Comparison of ENCODE assay signal across 12 cellular contexts in genomic region chr4:76545161-76545884, GRCh38.
A peak's percentile ranks its signal among the peaks of the same experiment; 100 is the strongest.
DNase-seq lines count a peak whose midpoint lies in the region; ATAC-seq, FAIRE-seq and TF ChIP-seq lines count a peak whose summit lies in the region.
"Had no signal": no experiment of that assay in that cellular context is flagged by ENCODE, and none has a peak within 500 bp of the region (broad histone marks: within the 10 kb centered on the region; RNA-seq: fewer than 3 reads in every experiment).

No MANE protein-coding gene starts in this region.

- no peaks in the 10 kb centered on the region for H3K9me3 ChIP-seq in naive thymus-derived CD4-positive, alpha-beta T cell (ENCODE audit: control insufficient read depth in 2 of 3, low read length in 3 of 3)
- H3K9me3 ChIP-seq: right atrium auricular region had no signal

- no peak for TF ChIP-seq CTCF in activated B cell treated with CpG ODN at 0.5 μM for 24 hours (IDR thresholded peaks at IDR 0.05)

- CTCF ChIA-PET in activated B cell treated with CpG ODN at 0.5 μM for 24 hours (lab: Charles Lee) = no interaction called here
- CTCF ChIA-PET in naive thymus-derived CD4-positive, alpha-beta T cell (lab: Charles Lee) = interaction anchor here (0.6 kb wide), 1 partner anchor 29 kb away, joined by 3 read pairs; no protein-coding TSS in a partner anchor

- FAIRE-seq in frontal cortex (lab: Jason Lieb, UNC) = no peak

- peaks cover 12% of the 10 kb centered on the region for H3K4me1 Mint-ChIP-seq in activated B cell treated with CpG ODN at 0.5 μM for 24 hours
- peaks cover 9 to 20% (median 13%) of the 10 kb centered on the region in 7 donors for H3K4me1 Mint-ChIP-seq in naive thymus-derived CD4-positive, alpha-beta T cell

- intact Hi-C loops in activated B cell treated with CpG ODN at 0.5 μM for 24 hours (cut with micrococcal nuclease) = no loop called here
- intact Hi-C loops in naive thymus-derived CD4-positive, alpha-beta T cell (cut with micrococcal nuclease) = no loop called here

- H3K4me3 Mint-ChIP-seq in activated B cell treated with CpG ODN at 0.5 μM for 24 hours = no peak overlapping the region
- peak overlapping the region in 5 of 10 donors; percentile 4 to 28 (median 22) for H3K4me3 Mint-ChIP-seq in naive thymus-derived CD4-positive, alpha-beta T cell
- H3K4me3 Mint-ChIP-seq: central memory CD8-positive, alpha-beta T cell; GM23338 had no signal

- no peaks in the 10 kb centered on the region for H3K27me3 ChIP-seq in naive thymus-derived CD4-positive, alpha-beta T cell (ENCODE audit: control insufficient read depth in 2 of 2, insufficient read depth in 2 of 2, low read length in 2 of 2)
- H3K27me3 ChIP-seq: right atrium auricular region had no signal

- DNase-seq in ELR (ENCODE audit: low read depth) (peak; percentile 50), KBM-7 (peak; percentile 57), activated B cell treated with CpG ODN at 0.5 μM for 24 hours (no peak), C1 segment of cervical spinal cord (lab: John Stamatoyannopoulos, UW) (no peak), frontal cortex (ENCODE audit: low spot score in 2 of 2) (no peak), GM03348 (ENCODE audit: low spot score) (no peak)
- DNase-seq in naive thymus-derived CD4-positive, alpha-beta T cell = peak in 1 of 9 donors; percentile 0

- in situ Hi-C loops in KBM-7 (cut with MboI; ENCODE audit: low pct_unique_long_range_greater_than_20kb, low sequenced_read_pairs) = no loop called here

- H3K4me3 ChIP-seq in naive thymus-derived CD4-positive, alpha-beta T cell (ENCODE audit: low read length) = no peak overlapping the region
- H3K4me3 ChIP-seq: GM23338, right atrium auricular region had no signal

- H3K27ac ChIP-seq in naive thymus-derived CD4-positive, alpha-beta T cell (ENCODE audit: low read depth, low read length) = no peak overlapping the region
- H3K27ac ChIP-seq: right atrium auricular region, RWPE1 had no signal

- POLR2A ChIA-PET in activated B cell treated with CpG ODN at 0.5 μM for 24 hours (lab: Charles Lee) = no interaction called here
- POLR2A ChIA-PET in naive thymus-derived CD4-positive, alpha-beta T cell (lab: Charles Lee) = no interaction called here

- H3K9me3 Mint-ChIP-seq in activated B cell treated with CpG ODN at 0.5 μM for 24 hours = no peaks in the 10 kb centered on the region
- H3K9me3 Mint-ChIP-seq in naive thymus-derived CD4-positive, alpha-beta T cell = peaks cover 0 to 6% (median 0%) of the 10 kb centered on the region in 11 donors
- H3K9me3 Mint-ChIP-seq: central memory CD8-positive, alpha-beta T cell; GM23338 had no signal

- H3K4me1 ChIP-seq in naive thymus-derived CD4-positive, alpha-beta T cell (ENCODE audit: control insufficient read depth in 2 of 2, insufficient read depth in 2 of 2, low read length in 2 of 2) = peaks cover 0 to 4% of the 10 kb centered on the region in 2 donors

- no peaks in the 10 kb centered on the region for H3K36me3 ChIP-seq in naive thymus-derived CD4-positive, alpha-beta T cell (ENCODE audit: control insufficient read depth in 2 of 3, insufficient read depth in 3 of 3, low read length in 3 of 3)
- H3K36me3 ChIP-seq: right atrium auricular region had no signal

- ATAC-seq in activated B cell treated with CpG ODN at 0.5 μM for 24 hours (ENCODE audit: low read depth) = peak; percentile 28
- ATAC-seq in naive thymus-derived CD4-positive, alpha-beta T cell = peak; percentile 16
- no peak for ATAC-seq in HG03520 (IDR thresholded peaks at IDR 0.05; ENCODE audit: unreplicated experiment)
- ATAC-seq: GM23338 had no signal

- no peaks in the 10 kb centered on the region for H3K36me3 Mint-ChIP-seq in activated B cell treated with CpG ODN at 0.5 μM for 24 hours (ENCODE audit: low read depth)
- H3K36me3 Mint-ChIP-seq in naive thymus-derived CD4-positive, alpha-beta T cell = peaks cover 0 to 2% (median 0%) of the 10 kb centered on the region in 5 donors

- peaks cover 2% of the 10 kb centered on the region for H3K27me3 Mint-ChIP-seq in activated B cell treated with CpG ODN at 0.5 μM for 24 hours
- peaks cover 0 to 4% (median 0%) of the 10 kb centered on the region in 5 donors for H3K27me3 Mint-ChIP-seq in naive thymus-derived CD4-positive, alpha-beta T cell

- H3K27ac Mint-ChIP-seq in activated B cell treated with CpG ODN at 0.5 μM for 24 hours = no peak overlapping the region
- H3K27ac Mint-ChIP-seq in naive thymus-derived CD4-positive, alpha-beta T cell = peak overlapping the region in 2 of 9 donors; percentile 25 to 65
- H3K27ac Mint-ChIP-seq: GM23338 had no signal

Comparison
In these comparisons a context has a peak if more than half of its experiments do, and no peak if none do; other contexts are left out.
1. DNase-seq: peak in ELR (single experiment) and KBM-7 (single experiment); none in activated B cell treated with CpG ODN at 0.5 μM for 24 hours (single experiment), C1 segment of cervical spinal cord (0 of 14), frontal cortex (0 of 2) and GM03348 (single experiment).